In the genomic region with DNA sequence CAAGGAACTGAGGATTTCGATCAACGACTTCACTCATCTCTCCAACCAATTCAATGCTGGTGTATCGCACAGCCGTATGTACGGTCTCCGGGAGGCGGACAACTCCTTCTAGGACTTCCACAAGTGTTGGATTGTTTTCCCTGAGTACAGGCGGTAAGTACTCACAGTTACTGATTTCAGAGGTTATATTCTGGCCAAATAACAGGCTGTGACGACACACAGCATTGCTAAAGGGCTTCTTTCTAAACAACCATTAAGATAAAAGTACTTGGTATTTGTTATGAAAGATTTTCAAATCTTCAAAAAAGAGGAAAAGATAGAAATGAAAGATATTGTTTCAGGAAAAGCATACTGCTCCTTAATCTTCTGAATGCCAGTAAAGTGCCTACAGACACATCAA, we compare ENCODE assay signal across 1 cellular context.
TF ChIP-seq lines count a peak whose summit lies in the region.

No MANE protein-coding gene starts in this region.

TF ChIP-seq in IMR-90, 13 proteins besides CTCF, POLR2A, EP300 and RAD21:
- TF ChIP-seq RCOR1 (IDR thresholded peaks at IDR 0.05; ENCODE audit: insufficient replicate concordance, low read length), result no peak
- no peak for TF ChIP-seq MAFK (IDR thresholded peaks at IDR 0.05; ENCODE audit: low read depth, low read length)
- TF ChIP-seq, protein P1, sequence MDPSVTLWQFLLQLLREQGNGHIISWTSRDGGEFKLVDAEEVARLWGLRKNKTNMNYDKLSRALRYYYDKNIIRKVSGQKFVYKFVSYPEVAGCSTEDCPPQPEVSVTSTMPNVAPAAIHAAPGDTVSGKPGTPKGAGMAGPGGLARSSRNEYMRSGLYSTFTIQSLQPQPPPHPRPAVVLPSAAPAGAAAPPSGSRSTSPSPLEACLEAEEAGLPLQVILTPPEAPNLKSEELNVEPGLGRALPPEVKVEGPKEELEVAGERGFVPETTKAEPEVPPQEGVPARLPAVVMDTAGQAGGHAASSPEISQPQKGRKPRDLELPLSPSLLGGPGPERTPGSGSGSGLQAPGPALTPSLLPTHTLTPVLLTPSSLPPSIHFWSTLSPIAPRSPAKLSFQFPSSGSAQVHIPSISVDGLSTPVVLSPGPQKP (IDR thresholded peaks at IDR 0.05; ENCODE audit: borderline replicate concordance, low read depth, low read length), result no peak
- no peak for TF ChIP-seq NFE2L2 (IDR thresholded peaks at IDR 0.05; ENCODE audit: low read depth, low read length)
- TF ChIP-seq FOS (IDR thresholded peaks at IDR 0.05; ENCODE audit: low read depth, low read length), result no peak
- no peak for TF ChIP-seq MXI1 (IDR thresholded peaks at IDR 0.05; ENCODE audit: borderline replicate concordance, low read depth, low read length)
- no peak for TF ChIP-seq BHLHE40 (IDR thresholded peaks at IDR 0.05; ENCODE audit: low read depth, low read length)
- TF ChIP-seq MAZ (IDR thresholded peaks at IDR 0.05; ENCODE audit: borderline replicate concordance, low read depth, low read length), result no peak
- TF ChIP-seq CHD1 (IDR thresholded peaks at IDR 0.05; ENCODE audit: low read depth, low read length), result no peak
- TF ChIP-seq CEBPB (IDR thresholded peaks at IDR 0.05; ENCODE audit: low read depth, low read length), result no peak
- no peak for TF ChIP-seq SMC3 (IDR thresholded peaks at IDR 0.05; ENCODE audit: low read depth, low read length)
- TF ChIP-seq RFX5 (IDR thresholded peaks at IDR 0.05; ENCODE audit: low read depth, low read length), result no peak
- TF ChIP-seq, protein P2, sequence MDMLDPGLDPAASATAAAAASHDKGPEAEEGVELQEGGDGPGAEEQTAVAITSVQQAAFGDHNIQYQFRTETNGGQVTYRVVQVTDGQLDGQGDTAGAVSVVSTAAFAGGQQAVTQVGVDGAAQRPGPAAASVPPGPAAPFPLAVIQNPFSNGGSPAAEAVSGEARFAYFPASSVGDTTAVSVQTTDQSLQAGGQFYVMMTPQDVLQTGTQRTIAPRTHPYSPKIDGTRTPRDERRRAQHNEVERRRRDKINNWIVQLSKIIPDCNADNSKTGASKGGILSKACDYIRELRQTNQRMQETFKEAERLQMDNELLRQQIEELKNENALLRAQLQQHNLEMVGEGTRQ (IDR thresholded peaks at IDR 0.05; ENCODE audit: low read depth, low read length), result no peak
